In genomic region chr17:19741832-19742457, GRCh38 we compare ENCODE assay signal across 18 cellular contexts. TPM values are rescaled to one million over a fixed set of nuclear protein-coding genes. Genes with fewer than 3 reads are reported as not detected.
DNase-seq lines count a peak whose midpoint lies in the region; ATAC-seq, FAIRE-seq and TF ChIP-seq lines count a peak whose summit lies in the region.
"Had no signal": no experiment of that assay in that cellular context is flagged by ENCODE, and none has a peak within 500 bp of the region (broad histone marks: within the 10 kb centered on the region; RNA-seq: fewer than 3 reads in every experiment).

No MANE protein-coding gene starts in this region.

- H2AFZ ChIP-seq in H1 (ENCODE audit: low read length): no peak overlapping the region
- no peak overlapping the region for H2AFZ ChIP-seq in smooth muscle cell (ENCODE audit: low read depth)

- H3K36me3 Mint-ChIP-seq in activated CD8-positive, alpha-beta T cell treated with anti-CD3 and anti-CD28 coated beads for 36 hours (ENCODE audit: low read depth): no peaks in the 10 kb centered on the region
- H3K36me3 Mint-ChIP-seq in T-helper 2 cell treated with Interferon-gamma antibody and Interleukin-4, amounts not matched to agents 5 μg/mL and 100 μg/mL, for 36 hours (ENCODE audit: low read depth): no peaks in the 10 kb centered on the region
- H3K36me3 Mint-ChIP-seq: CD14-positive monocyte; CD4-positive, alpha-beta memory T cell had no signal

- H4K8ac ChIP-seq in H1 (ENCODE audit: extremely low read depth, insufficient read depth, low read length): no peak overlapping the region

- no peak for TF ChIP-seq EP300 in H1 (IDR thresholded peaks at IDR 0.05; ENCODE audit: borderline replicate concordance in 1 of 2, low read depth in 2 of 2, low read length in 2 of 2)

- no peak overlapping the region for H3K4ac ChIP-seq in H1 (replicated peaks; ENCODE audit: insufficient read length, low read depth, low read length)

- H3K27me3 ChIP-seq in H1 (replicated peaks in 1 of 4; ENCODE audit: control insufficient read depth in 3 of 4, extremely low read depth in 1 of 4, insufficient read depth in 3 of 4, low read length in 3 of 4) (peaks cover 0 to 6% (median 1%) of the 10 kb centered on the region in 4 experiments; a peak in 4 of 7 replicates), liver (ENCODE audit: control insufficient read depth in 4 of 4, insufficient read depth in 4 of 4, low read length in 3 of 4) (no peaks in the 10 kb centered on the region), smooth muscle cell (ENCODE audit: low read depth) (peaks cover 7% of the 10 kb centered on the region)
- H3K27me3 ChIP-seq: BLaER1 had no signal

- DNase-seq in Right ventricle myocardium inferior (ENCODE audit: missing footprints) (peak; percentile 44), left ventricle myocardium superior (no peak), H1 (ENCODE audit: low read depth in 1 of 2, low spot score in 2 of 2) (no peak), SK-N-DZ (ENCODE audit: low spot score) (no peak), smooth muscle cell (lab: John Stamatoyannopoulos, UW; ENCODE audit: unreplicated experiment) (no peak)
- no peak for DNase-seq in activated CD8-positive, alpha-beta T cell treated with anti-CD3 and anti-CD28 coated beads for 36 hours
- DNase-seq in T-helper 2 cell treated with Interferon-gamma antibody and Interleukin-4, amounts not matched to agents 5 μg/mL and 100 μg/mL, for 36 hours (ENCODE audit: low spot score): no peak
- DNase-seq: DMS79 treated with DMSO at 0.1 percent for 48 hours, GF-D8, GOT3, H9 had no signal

- H3K4me3 ChIP-seq in H1 (ENCODE audit: extremely low read depth in 1 of 4, insufficient read depth in 2 of 4, low read depth in 3 of 4, low read length in 4 of 4) (no peak overlapping the region), liver (ENCODE audit: low read depth in 1 of 3, low read length in 3 of 3) (no peak overlapping the region), smooth muscle cell (no peak overlapping the region)
- H3K4me3 ChIP-seq: BLaER1 had no signal

- H4K91ac ChIP-seq in H1 (replicated peaks; ENCODE audit: insufficient read length, low read length): no peak overlapping the region

- H3K36me3 ChIP-seq in H1 (ENCODE audit: control insufficient read depth in 2 of 4, insufficient read depth in 4 of 4, low read length in 3 of 4): no peaks in the 10 kb centered on the region
- H3K36me3 ChIP-seq in liver (ENCODE audit: control insufficient read depth in 4 of 4, insufficient read depth in 3 of 4, low read depth in 1 of 4, low read length in 3 of 4): no peaks in the 10 kb centered on the region
- H3K36me3 ChIP-seq in smooth muscle cell (ENCODE audit: low read depth): no peaks in the 10 kb centered on the region
- H3K36me3 ChIP-seq: BLaER1 had no signal

- no peaks in the 10 kb centered on the region for H4K20me1 ChIP-seq in H1 (replicated peaks in 1 of 2; ENCODE audit: control insufficient read depth in 1 of 2, insufficient read depth in 2 of 2, low read length in 2 of 2)
- no peaks in the 10 kb centered on the region for H4K20me1 ChIP-seq in smooth muscle cell (ENCODE audit: low read depth)
- H4K20me1 ChIP-seq: BLaER1 had no signal

- no peak overlapping the region for H3K9ac ChIP-seq in H1 (replicated peaks in 1 of 4; ENCODE audit: extremely low read depth in 1 of 4, low read depth in 3 of 4, low read length in 3 of 4)
- no peak overlapping the region for H3K9ac ChIP-seq in liver (ENCODE audit: low read depth in 1 of 2, low read length in 2 of 2)
- no peak overlapping the region for H3K9ac ChIP-seq in smooth muscle cell (ENCODE audit: low read depth)
- H3K9ac ChIP-seq: BLaER1 had no signal

- FAIRE-seq in H1 (lab: Jason Lieb, UNC): no peak

- no peak overlapping the region for H3K14ac ChIP-seq in H1 (ENCODE audit: insufficient read length)

- H3K4me2 ChIP-seq in H1 (ENCODE audit: insufficient read depth in 1 of 2, low read depth in 2 of 2, low read length in 2 of 2): no peak overlapping the region
- no peak overlapping the region for H3K4me2 ChIP-seq in smooth muscle cell
- H3K4me2 ChIP-seq: BLaER1 had no signal

- no peak for TF ChIP-seq RAD21 in H1 (IDR thresholded peaks at IDR 0.05 in 1 of 2, conservative IDR thresholded peaks at IDR 0.05 in 1 of 2; ENCODE audit: low read depth in 2 of 2, low read length in 2 of 2)
- no peak for TF ChIP-seq RAD21 in liver (IDR thresholded peaks at IDR 0.05)

- no peaks in the 10 kb centered on the region for H3K27me3 Mint-ChIP-seq in activated CD8-positive, alpha-beta T cell treated with anti-CD3 and anti-CD28 coated beads for 36 hours
- H3K27me3 Mint-ChIP-seq in T-helper 2 cell treated with Interferon-gamma antibody and Interleukin-4, amounts not matched to agents 5 μg/mL and 100 μg/mL, for 36 hours (ENCODE audit: low read depth): no peaks in the 10 kb centered on the region
- H3K27me3 Mint-ChIP-seq: CD4-positive, alpha-beta memory T cell had no signal

- peaks cover 0 to 9% (median 5%) of the 10 kb centered on the region in 4 experiments; a peak in 5 of 7 replicates for H3K4me1 ChIP-seq in H1 (replicated peaks in 1 of 4; ENCODE audit: control insufficient read depth in 3 of 4, insufficient read depth in 4 of 4, low read length in 3 of 4)
- H3K4me1 ChIP-seq in liver (ENCODE audit: control insufficient read depth in 4 of 4, insufficient read depth in 4 of 4, low read length in 3 of 4): peaks cover 0 to 8% (median 0%) of the 10 kb centered on the region in 4 donors
- H3K4me1 ChIP-seq in smooth muscle cell (ENCODE audit: low read depth): peaks cover 6% of the 10 kb centered on the region

- CTCF ChIA-PET in H1 (lab: Charles Lee; ENCODE audit: partially characterized antibody): interaction anchor here (0.8 to 5.4 kb wide), 10 partner anchors 10 to 147 kb away, joined by 3 to 44 read pairs (median 3); no protein-coding TSS in a partner anchor
- CTCF ChIA-PET in activated CD8-positive, alpha-beta T cell treated with anti-CD3 and anti-CD28 coated beads for 36 hours (lab: Charles Lee): interaction anchor here (3.1 kb wide), 1 partner anchor 25 kb away, joined by 12 read pairs; no protein-coding TSS in a partner anchor

- no peak for TF ChIP-seq POLR2A in H1 (IDR thresholded peaks at IDR 0.05; ENCODE audit: control extremely low read depth in 1 of 2, low read depth in 2 of 2, low read length in 2 of 2)

- H3K27ac ChIP-seq in H1 (ENCODE audit: low read depth, low read length) (no peak overlapping the region), liver (ENCODE audit: low read depth in 1 of 2, low read length in 2 of 2) (no peak overlapping the region), smooth muscle cell (ENCODE audit: low read depth) (no peak overlapping the region)
- H3K27ac ChIP-seq: 22Rv1, BLaER1 had no signal

- H3K4me1 Mint-ChIP-seq in activated CD8-positive, alpha-beta T cell treated with anti-CD3 and anti-CD28 coated beads for 36 hours (ENCODE audit: low read depth): peaks cover 2% of the 10 kb centered on the region
- H3K4me1 Mint-ChIP-seq in T-helper 2 cell treated with Interferon-gamma antibody and Interleukin-4, amounts not matched to agents 5 μg/mL and 100 μg/mL, for 36 hours (ENCODE audit: low read depth): no peaks in the 10 kb centered on the region

- ATAC-seq in Right ventricle myocardium inferior (no peak), left ventricle myocardium superior (no peak)
- no peak for ATAC-seq in activated CD8-positive, alpha-beta T cell treated with anti-CD3 and anti-CD28 coated beads for 36 hours

- TF ChIP-seq CTCF in H1 (IDR thresholded peaks at IDR 0.05; ENCODE audit: control extremely low read depth in 1 of 3, insufficient read depth in 1 of 3, low read depth in 1 of 3, low read length in 3 of 3): no peak
- no peak for TF ChIP-seq CTCF in liver (IDR thresholded peaks at IDR 0.05; ENCODE audit: low read depth, low read length, missing input control)
- no peak for TF ChIP-seq CTCF in activated CD8-positive, alpha-beta T cell treated with anti-CD3 and anti-CD28 coated beads for 36 hours (IDR thresholded peaks at IDR 0.05)
- TF ChIP-seq CTCF in smooth muscle cell (IDR thresholded peaks at IDR 0.05; ENCODE audit: borderline replicate concordance, insufficient read depth, poor library complexity, severe bottlenecking): no peak

- no peak overlapping the region for H2AK5ac ChIP-seq in H1 (ENCODE audit: low read depth, low read length)

- no peak overlapping the region for H3K56ac ChIP-seq in H1 (replicated peaks; ENCODE audit: insufficient read length, low read depth, low read length)

- H4K5ac ChIP-seq in H1 (ENCODE audit: insufficient read length, low read depth, low read length): no peak overlapping the region

- H3K79me1 ChIP-seq in H1 (ENCODE audit: low read depth, low read length): no peaks in the 10 kb centered on the region

- H2BK120ac ChIP-seq in H1 (replicated peaks; ENCODE audit: low read depth, low read length): no peak overlapping the region

- H3K9me3 ChIP-seq in H1 (ENCODE audit: insufficient read depth in 2 of 2, low read depth in 1 of 2, low read length in 1 of 2) (no peaks in the 10 kb centered on the region), liver (ENCODE audit: control insufficient read depth in 4 of 4, low read length in 3 of 4) (no peaks in the 10 kb centered on the region), smooth muscle cell (replicated peaks; ENCODE audit: low read depth) (no peaks in the 10 kb centered on the region)
- H3K9me3 ChIP-seq: BLaER1 had no signal

- H3K79me2 ChIP-seq in H1 (ENCODE audit: control insufficient read depth in 1 of 2, insufficient read depth in 2 of 2, low read length in 2 of 2) (no peaks in the 10 kb centered on the region), smooth muscle cell (ENCODE audit: low read depth) (no peaks in the 10 kb centered on the region)

- H2BK15ac ChIP-seq in H1 (ENCODE audit: low read length): no peak overlapping the region

- H3K27ac Mint-ChIP-seq in activated CD8-positive, alpha-beta T cell treated with anti-CD3 and anti-CD28 coated beads for 36 hours: no peak overlapping the region
- no peak overlapping the region for H3K27ac Mint-ChIP-seq in T-helper 2 cell treated with Interferon-gamma antibody and Interleukin-4, amounts not matched to agents 5 μg/mL and 100 μg/mL, for 36 hours

- H3K23me2 ChIP-seq in H1 (ENCODE audit: low read depth, low read length): peaks cover 4% of the 10 kb centered on the region; the same call in 1 of the 2 replicates

- H3K9me3 Mint-ChIP-seq in activated CD8-positive, alpha-beta T cell treated with anti-CD3 and anti-CD28 coated beads for 36 hours: no peaks in the 10 kb centered on the region
- no peaks in the 10 kb centered on the region for H3K9me3 Mint-ChIP-seq in T-helper 2 cell treated with Interferon-gamma antibody and Interleukin-4, amounts not matched to agents 5 μg/mL and 100 μg/mL, for 36 hours
- H3K9me3 Mint-ChIP-seq: CD4-positive, alpha-beta memory T cell had no signal

- intact Hi-C loops in Right ventricle myocardium inferior (cut with DNase I): no loop called here
- intact Hi-C loops in left ventricle myocardium superior (cut with micrococcal nuclease): no loop called here
- intact Hi-C loops in activated CD8-positive, alpha-beta T cell treated with anti-CD3 and anti-CD28 coated beads for 36 hours (cut with micrococcal nuclease): no loop called here

- no peaks in the 10 kb centered on the region for H3F3A ChIP-seq in smooth muscle cell (ENCODE audit: low read depth)

- H3K18ac ChIP-seq in H1 (ENCODE audit: extremely low read depth, low read length): no peak overlapping the region

- H2BK12ac ChIP-seq in H1 (ENCODE audit: low read depth, low read length): peak overlapping the region; percentile 71; the same call in 1 of the 2 replicates

- 89% methylated on average over 12 of the region's 14 CpGs; no CpG with 5 or more reads in 1 of the 2 experiments for WGBS in H1 (ENCODE audit: extremely low coverage in 1 of 2, insufficient coverage in 1 of 2, insufficient read length in 1 of 2, insufficient replicate concordance in 2 of 2, low coverage in 1 of 2, low lambda C conversion rate in 2 of 2, missing lambda C conversion rate in 1 of 2), 2 experiments
- 77% methylated on average over 14 of the region's 14 CpGs for WGBS in liver
- WGBS in smooth muscle cell (ENCODE audit: low lambda C conversion rate): 97% methylated on average over 14 of the region's 14 CpGs

- no peak overlapping the region for H2BK5ac ChIP-seq in H1 (ENCODE audit: low read depth, low read length)

- H3K23ac ChIP-seq in H1 (ENCODE audit: insufficient read length): no peak overlapping the region

- POLR2A ChIA-PET in H1 (lab: Charles Lee; ENCODE audit: partially characterized antibody): no interaction called here
- POLR2A ChIA-PET in activated CD8-positive, alpha-beta T cell treated with anti-CD3 and anti-CD28 coated beads for 36 hours (lab: Charles Lee): no interaction called here

- no peak overlapping the region for H2BK20ac ChIP-seq in H1 (ENCODE audit: low read length)

- no peak overlapping the region for H3K4me3 Mint-ChIP-seq in activated CD8-positive, alpha-beta T cell treated with anti-CD3 and anti-CD28 coated beads for 36 hours
- no peak overlapping the region for H3K4me3 Mint-ChIP-seq in T-helper 2 cell treated with Interferon-gamma antibody and Interleukin-4, amounts not matched to agents 5 μg/mL and 100 μg/mL, for 36 hours
- H3K4me3 Mint-ChIP-seq: CD14-positive monocyte, H9 had no signal

RNA-seq across cellular contexts. Expression of gene ALDH3A1, which starts 6.2 kb away (rescaled TPM):
- total RNA-seq in Right ventricle myocardium inferior: not detected
- total RNA-seq in left ventricle myocardium superior: not detected
- 0.37 and 0.46 TPM in 2 replicates for total RNA-seq in H1 (2021; fragmentation: NEBNext Ultra II Directional; extraction: Animal tissue kit (Norgen Biotek cat#: 25700))
- 0.75 and 1.4 TPM in 2 replicates for polyA plus RNA-seq in H1 (2011; rRNA removed)
- polyA plus RNA-seq in H1 (2011; cell fraction: cytosol; rRNA removed): 0.43 TPM
- 1.1 TPM for polyA plus RNA-seq in H1 (2011; cell fraction: nucleus; rRNA removed)
- 0.23 to 0.94 TPM (median 0.48 TPM) in 4 replicates for polyA plus RNA-seq in H1 (2012, experiment 1 of 2)
- 0.30 TPM for polyA plus RNA-seq in H1 (2012, experiment 2 of 2)
- polyA plus RNA-seq in H1 (2013, experiment 1 of 2): 0.30 TPM
- polyA plus RNA-seq in H1 (2013, experiment 2 of 2): 0.09 TPM
- 0.69 and 0.83 TPM in 2 replicates for polyA minus RNA-seq in H1 (2011; rRNA and poly(A)+ RNA removed)
- not detected for polyA minus RNA-seq in H1 (2011; cell fraction: cytosol; rRNA and poly(A)+ RNA removed)
- 1.3 TPM for polyA minus RNA-seq in H1 (2011; cell fraction: nucleus; rRNA and poly(A)+ RNA removed)
- under 1 TPM; 0.09 to 0.33 TPM for total RNA-seq in liver
- 1 to 10 TPM in 1 of 2 donors, under 1 TPM in 1; 0.10 to 3.2 TPM for polyA plus RNA-seq in liver
- not detected in 2 replicates for polyA plus RNA-seq in SK-N-DZ (2014; cell fraction: cytosol; rRNA removed)
- 0.61 TPM in 1 of 2 replicates, not detected in the other for polyA plus RNA-seq in SK-N-DZ (2014; cell fraction: nucleus; rRNA removed)
- under 1 TPM; 0.38 to 0.92 TPM for total RNA-seq in activated CD8-positive, alpha-beta T cell treated with anti-CD3 and anti-CD28 coated beads for 36 hours
- 0.18 TPM in 1 of 2 replicates, not detected in the other for total RNA-seq in smooth muscle cell
- not detected in 2 replicates for polyA plus RNA-seq in smooth muscle cell
- total RNA-seq: A673; CD4-positive, alpha-beta memory T cell had no signal
- polyA plus RNA-seq: CD14-positive monocyte; CD4-positive, alpha-beta memory T cell had no signal

RNA-seq across cellular contexts. Expression of gene SLC47A2, which starts 25.6 kb away (rescaled TPM):
- total RNA-seq in Right ventricle myocardium inferior (not detected), left ventricle myocardium superior (not detected), liver (not detected), smooth muscle cell (not detected in 2 replicates)
- not detected in 2 replicates for total RNA-seq in H1 (2021; fragmentation: NEBNext Ultra II Directional; extraction: Animal tissue kit (Norgen Biotek cat#: 25700))
- polyA plus RNA-seq in H1 (2011; rRNA removed) (not detected in 2 replicates), liver (under 1 TPM in 1 of 2 donors, not detected in 1; 0.08 TPM), smooth muscle cell (0.33 TPM in 1 of 2 replicates, not detected in the other)
- not detected for polyA plus RNA-seq in H1 (2011; cell fraction: cytosol; rRNA removed)
- polyA plus RNA-seq in H1 (2011; cell fraction: nucleus; rRNA removed): not detected
- polyA plus RNA-seq in H1 (2012, experiment 1 of 2): 0.07 to 0.09 TPM in 2 of 4 replicates, not detected in the others
- not detected for polyA plus RNA-seq in H1 (2012, experiment 2 of 2)
- polyA plus RNA-seq in H1 (2013, experiment 1 of 2): not detected
- not detected for polyA plus RNA-seq in H1 (2013, experiment 2 of 2)
- polyA minus RNA-seq in H1 (2011; rRNA and poly(A)+ RNA removed): not detected in 2 replicates
- polyA minus RNA-seq in H1 (2011; cell fraction: cytosol; rRNA and poly(A)+ RNA removed): not detected
- polyA minus RNA-seq in H1 (2011; cell fraction: nucleus; rRNA and poly(A)+ RNA removed): not detected
- polyA plus RNA-seq in SK-N-DZ (2014; cell fraction: cytosol; rRNA removed): not detected in 2 replicates
- polyA plus RNA-seq in SK-N-DZ (2014; cell fraction: nucleus; rRNA removed): not detected in 2 replicates
- total RNA-seq in activated CD8-positive, alpha-beta T cell treated with anti-CD3 and anti-CD28 coated beads for 36 hours: not detected
- total RNA-seq: A673; CD4-positive, alpha-beta memory T cell; H9 had no signal
- polyA plus RNA-seq: AG04450; CD14-positive monocyte; CD4-positive, alpha-beta memory T cell had no signal
